40 cellular contexts compared by ENCODE assay signal in genomic region chr1:3693321-3693720, GRCh38. TPM values are rescaled to one million over a fixed set of nuclear protein-coding genes. Genes with fewer than 3 reads are reported as not detected.
"Had no signal": no experiment of that assay in that cellular context is flagged by ENCODE, and none has a peak within 500 bp of the region (broad histone marks: within the 10 kb centered on the region; RNA-seq: fewer than 3 reads in every experiment).

No MANE protein-coding gene starts in this region.

- H3K36me3 ChIP-seq: adrenal gland, brain microvascular endothelial cell, breast epithelium had no signal

- H3K4me3 Mint-ChIP-seq: activated B cell treated with CpG ODN at 0.5 μM for 24 hours; activated CD4-positive, alpha-beta memory T cell treated with anti-CD3 and anti-CD28 coated beads for 36 hours; activated CD4-positive, alpha-beta T cell treated with anti-CD3 and anti-CD28 coated beads, Interleukin-2, amount 10 ng/mL, durations not matched to agents 24 days and 14 days; activated CD8-positive, alpha-beta T cell treated with anti-CD3 and anti-CD28 coated beads for 36 hours; activated naive CD4-positive, alpha-beta T cell treated with anti-CD3 and anti-CD28 coated beads for 36 hours; activated naive CD8-positive, alpha-beta T cell treated with anti-CD3 and anti-CD28 coated beads for 36 hours; activated T-cell treated with anti-CD3 and anti-CD28 coated beads, Interleukin-2, amount 50 U/mL, for 4 hours; activated T-cell treated with anti-CD3 and anti-CD28 coated beads, Interleukin-2, amount 50 U/mL, for 72 hours; activated T-helper 1 cell treated with anti-CD3 and anti-CD28 coated beads, Interleukin-12 subunit alpha, Interleukin-12 subunit beta, Interleukin-2, Interleukin-4 antibody, amounts not matched to agents 30 ng/mL and 10 ng/mL and 1 ng/mL, durations not matched to agents 14 hours and 24 hours and 36 hours; activated T-helper 17 cell treated with anti-CD3 and anti-CD28 coated beads, Interleukin-2, amount 50 U/mL, for 72 hours; T-helper 1 cell treated with Interleukin-12 subunit alpha and Interleukin-12 subunit beta and Interleukin-4 antibody, amounts not matched to agents 30 μg/mL and 1 μg/mL, for 36 hours; T-helper 2 cell treated with Interferon-gamma antibody and Interleukin-4, amounts not matched to agents 5 μg/mL and 100 μg/mL, for 36 hours had no signal

- H3K4me3 ChIP-seq: adrenal gland, body of pancreas, breast epithelium had no signal

- H3K9me3 ChIP-seq: adrenal gland, body of pancreas, breast epithelium had no signal

- H3K27ac Mint-ChIP-seq: activated B cell treated with CpG ODN at 0.5 μM for 24 hours; activated CD4-positive, alpha-beta memory T cell treated with anti-CD3 and anti-CD28 coated beads for 36 hours; activated CD4-positive, alpha-beta T cell treated with anti-CD3 and anti-CD28 coated beads, Interleukin-2, amount 10 ng/mL, durations not matched to agents 24 days and 14 days; activated CD8-positive, alpha-beta T cell treated with anti-CD3 and anti-CD28 coated beads for 36 hours; activated naive CD4-positive, alpha-beta T cell treated with anti-CD3 and anti-CD28 coated beads for 36 hours; activated naive CD4-positive, alpha-beta T cell treated with anti-CD3 and anti-CD28 coated beads, Interleukin-2, amount 50 U/mL, for 72 hours; activated naive CD8-positive, alpha-beta T cell treated with anti-CD3 and anti-CD28 coated beads for 36 hours; activated T-cell treated with anti-CD3 and anti-CD28 coated beads, Interleukin-2, amount 50 U/mL, for 72 hours; activated T-helper 1 cell treated with anti-CD3 and anti-CD28 coated beads, Interleukin-12 subunit alpha, Interleukin-12 subunit beta, Interleukin-2, Interleukin-4 antibody, amounts not matched to agents 30 ng/mL and 10 ng/mL and 1 ng/mL, durations not matched to agents 14 hours and 24 hours and 36 hours; activated T-helper 17 cell treated with anti-CD3 and anti-CD28 coated beads, Interleukin-2, amount 50 U/mL, for 72 hours; T-helper 1 cell treated with Interleukin-12 subunit alpha and Interleukin-12 subunit beta and Interleukin-4 antibody, amounts not matched to agents 30 μg/mL and 1 μg/mL, for 36 hours; T-helper 2 cell treated with Interferon-gamma antibody and Interleukin-4, amounts not matched to agents 5 μg/mL and 100 μg/mL, for 36 hours had no signal

- H3K36me3 Mint-ChIP-seq: activated CD4-positive, alpha-beta memory T cell treated with anti-CD3 and anti-CD28 coated beads for 36 hours; activated naive CD4-positive, alpha-beta T cell treated with anti-CD3 and anti-CD28 coated beads, Interleukin-2, amount 50 U/mL, for 72 hours; activated naive CD8-positive, alpha-beta T cell treated with anti-CD3 and anti-CD28 coated beads for 36 hours had no signal

- H3K27ac ChIP-seq: adrenal gland, body of pancreas, brain microvascular endothelial cell, breast epithelium, VCaP had no signal

- H3K9me3 Mint-ChIP-seq: activated B cell treated with CpG ODN at 0.5 μM for 24 hours; activated CD4-positive, alpha-beta memory T cell treated with anti-CD3 and anti-CD28 coated beads for 36 hours; activated CD8-positive, alpha-beta T cell treated with anti-CD3 and anti-CD28 coated beads for 36 hours; activated naive CD4-positive, alpha-beta T cell treated with anti-CD3 and anti-CD28 coated beads for 36 hours; activated naive CD4-positive, alpha-beta T cell treated with anti-CD3 and anti-CD28 coated beads, Interleukin-2, amount 50 U/mL, for 72 hours; activated naive CD8-positive, alpha-beta T cell treated with anti-CD3 and anti-CD28 coated beads for 36 hours; activated T-cell treated with anti-CD3 and anti-CD28 coated beads, Interleukin-2, amount 50 U/mL, for 4 hours; activated T-cell treated with anti-CD3 and anti-CD28 coated beads, Interleukin-2, amount 50 U/mL, for 72 hours; activated T-helper 1 cell treated with anti-CD3 and anti-CD28 coated beads, Interleukin-12 subunit alpha, Interleukin-12 subunit beta, Interleukin-2, Interleukin-4 antibody, amounts not matched to agents 30 ng/mL and 10 ng/mL and 1 ng/mL, durations not matched to agents 14 hours and 24 hours and 36 hours; activated T-helper 17 cell treated with anti-CD3 and anti-CD28 coated beads, Interleukin-2, amount 50 U/mL, for 72 hours; T-helper 1 cell treated with Interleukin-12 subunit alpha and Interleukin-12 subunit beta and Interleukin-4 antibody, amounts not matched to agents 30 μg/mL and 1 μg/mL, for 36 hours; T-helper 2 cell treated with Interferon-gamma antibody and Interleukin-4, amounts not matched to agents 5 μg/mL and 100 μg/mL, for 36 hours had no signal

- DNase-seq: activated B cell treated with CpG ODN at 0.5 μM for 24 hours; activated CD4-positive, alpha-beta memory T cell treated with anti-CD3 and anti-CD28 coated beads for 36 hours; activated CD4-positive, alpha-beta T cell treated with anti-CD3 and anti-CD28 coated beads for 4 hours; activated CD4-positive, alpha-beta T cell treated with anti-CD3 and anti-CD28 coated beads, Interleukin-2, amount 10 ng/mL, durations not matched to agents 24 days and 14 days; activated CD4-positive, alpha-beta T cell treated with anti-CD3 and anti-CD28 coated beads, Interleukin-2, amount 50 U/mL, for 1 hour; activated CD4-positive, alpha-beta T cell treated with anti-CD3 and anti-CD28 coated beads, Interleukin-2, amount 50 U/mL, for 4 hours; activated CD4-positive, CD25-positive, alpha-beta regulatory T cell treated with anti-CD3 and anti-CD28 coated beads, Interleukin-2, amount 50 U/mL, for 72 hours; activated CD8-positive, alpha-beta memory T cell treated with anti-CD3 and anti-CD28 coated beads, Interleukin-2, amount 50 U/mL, for 4 hours; activated CD8-positive, alpha-beta T cell treated with anti-CD3 and anti-CD28 coated beads for 36 hours; activated effector memory CD4-positive, alpha-beta T cell treated with anti-CD3 and anti-CD28 coated beads, Interleukin-2, amount 50 U/mL, for 16 hours; activated gamma-delta T cell treated with Interleukin-2 at 50 U/mL for 16 hours; activated naive CD4-positive, alpha-beta T cell; activated naive CD4-positive, alpha-beta T cell treated with anti-CD3 and anti-CD28 coated beads for 36 hours; activated naive CD4-positive, alpha-beta T cell treated with anti-CD3 and anti-CD28 coated beads, Interleukin-2, amount 50 U/mL, for 16 hours; activated naive CD8-positive, alpha-beta T cell treated with anti-CD3 and anti-CD28 coated beads for 36 hours; activated T-cell treated with anti-CD3 and anti-CD28 coated beads for 4 hours; activated T-cell treated with anti-CD3 and anti-CD28 coated beads, Interleukin-2, amount 50 U/mL, for 1 hour; activated T-cell treated with anti-CD3 and anti-CD28 coated beads, Interleukin-2, amount 50 U/mL, for 4 hours; activated T-cell treated with anti-CD3 and anti-CD28 coated beads, Interleukin-2, amount 50 U/mL, for 72 hours; adrenal gland; amniotic stem cell; aorta; body of pancreas; brain microvascular endothelial cell; central memory CD4-positive, alpha-beta T cell; cerebellar nuclear complex; T-helper 1 cell; T-helper 2 cell; T-helper 9 cell had no signal

- H3K27me3 Mint-ChIP-seq: activated CD4-positive, alpha-beta T cell treated with anti-CD3 and anti-CD28 coated beads, Interleukin-2, amount 10 ng/mL, durations not matched to agents 24 days and 14 days had no signal

- H3K27me3 ChIP-seq: adrenal gland, body of pancreas had no signal

- H3K4me1 ChIP-seq: adrenal gland, breast epithelium had no signal

- ATAC-seq: activated CD8-positive, alpha-beta T cell treated with anti-CD3 and anti-CD28 coated beads for 36 hours; activated naive CD4-positive, alpha-beta T cell treated with anti-CD3 and anti-CD28 coated beads, Interleukin-2, amount 50 U/mL, for 72 hours; activated T-cell treated with anti-CD3 and anti-CD28 coated beads, Interleukin-2, amount 50 U/mL, for 4 hours; activated T-cell treated with anti-CD3 and anti-CD28 coated beads, Interleukin-2, amount 50 U/mL, for 72 hours; activated T-helper 17 cell treated with anti-CD3 and anti-CD28 coated beads, Interleukin-2, amount 50 U/mL, for 72 hours; body of pancreas had no signal

- H3K4me1 Mint-ChIP-seq: activated CD4-positive, alpha-beta T cell treated with anti-CD3 and anti-CD28 coated beads, Interleukin-2, amount 10 ng/mL, durations not matched to agents 24 days and 14 days; activated naive CD8-positive, alpha-beta T cell treated with anti-CD3 and anti-CD28 coated beads for 36 hours; activated T-helper 17 cell treated with anti-CD3 and anti-CD28 coated beads, Interleukin-2, amount 50 U/mL, for 72 hours had no signal

RNA-seq across cellular contexts. Expression of gene CCDC27, which starts 58.9 kb away (rescaled TPM):
- total RNA-seq: activated B cell treated with CpG ODN at 0.5 μM for 24 hours; activated CD4-positive, alpha-beta memory T cell treated with anti-CD3 and anti-CD28 coated beads for 36 hours; activated CD4-positive, alpha-beta T cell treated with anti-CD3 and anti-CD28 coated beads, Interleukin-2, amount 10 ng/mL, durations not matched to agents 24 days and 14 days; activated CD8-positive, alpha-beta memory T cell treated with anti-CD3 and anti-CD28 coated beads for 36 hours; activated CD8-positive, alpha-beta T cell treated with anti-CD3 and anti-CD28 coated beads for 36 hours; activated naive CD4-positive, alpha-beta T cell treated with anti-CD3 and anti-CD28 coated beads for 36 hours; activated naive CD4-positive, alpha-beta T cell treated with anti-CD3 and anti-CD28 coated beads, Interleukin-2, amount 50 U/mL, for 72 hours; activated naive CD8-positive, alpha-beta T cell treated with anti-CD3 and anti-CD28 coated beads for 36 hours; activated T-cell treated with anti-CD3 and anti-CD28 coated beads, Interleukin-2, amount 50 U/mL, for 4 hours; activated T-cell treated with anti-CD3 and anti-CD28 coated beads, Interleukin-2, amount 50 U/mL, for 72 hours; activated T-helper 1 cell treated with anti-CD3 and anti-CD28 coated beads, Interleukin-12 subunit alpha, Interleukin-12 subunit beta, Interleukin-2, Interleukin-4 antibody, amounts not matched to agents 30 ng/mL and 10 ng/mL and 1 ng/mL, durations not matched to agents 14 hours and 24 hours and 36 hours; activated T-helper 17 cell treated with anti-CD3 and anti-CD28 coated beads, Interleukin-2, amount 50 U/mL, for 72 hours; adrenal gland; aorta; astrocyte; body of pancreas; breast epithelium; cardiac septum; chondrocyte had no signal
- polyA plus RNA-seq: adrenal gland, aorta had no signal
